In genomic region chr2:111119004-111119846, GRCh38 we compare ENCODE assay signal across 8 cellular contexts. TPM values are rescaled to one million over a fixed set of nuclear protein-coding genes. Genes with fewer than 3 reads are reported as not detected.
DNase-seq lines count a peak whose midpoint lies in the region; ATAC-seq, FAIRE-seq and TF ChIP-seq lines count a peak whose summit lies in the region.

No MANE protein-coding gene starts in this region.

- peak overlapping the region; percentile 95 for H3K4me3 Mint-ChIP-seq in activated CD8-positive, alpha-beta T cell treated with anti-CD3 and anti-CD28 coated beads for 36 hours

- H3K4me1 ChIP-seq in esophagus squamous epithelium (peaks cover 39 to 64% (median 43%) of the 10 kb centered on the region in 3 donors), prostate gland (replicated peaks) (peaks cover 3% of the 10 kb centered on the region)

- H3K27me3 ChIP-seq in GM06990 (replicated peaks; ENCODE audit: control insufficient read depth, insufficient read depth, low read length) (peaks cover 3% of the 10 kb centered on the region), esophagus squamous epithelium (peaks cover 0 to 64% (median 0%) of the 10 kb centered on the region in 4 donors), prostate gland (replicated peaks; ENCODE audit: insufficient read depth) (no peaks in the 10 kb centered on the region)

- WGBS in esophagus squamous epithelium, 2 donors = 22 to 77% methylated on average over 15 to 16 of the region's 75 CpGs
- 20% methylated on average over 75 of the region's 75 CpGs for WGBS in prostate gland

- H3K9me3 ChIP-seq in esophagus squamous epithelium = no peaks in the 10 kb centered on the region
- H3K9me3 ChIP-seq in prostate gland = no peaks in the 10 kb centered on the region

- TF ChIP-seq CTCF in GM06990 (IDR thresholded peaks at IDR 0.05; ENCODE audit: insufficient read depth, low read length, poor library complexity, severe bottlenecking) (no peak), esophagus squamous epithelium (IDR thresholded peaks at IDR 0.05) (no peak), prostate gland (IDR thresholded peaks at IDR 0.05) (no peak)
- no peak for TF ChIP-seq CTCF in activated CD8-positive, alpha-beta T cell treated with anti-CD3 and anti-CD28 coated beads for 36 hours (IDR thresholded peaks at IDR 0.05)

- no peak for ATAC-seq in activated CD8-positive, alpha-beta T cell treated with anti-CD3 and anti-CD28 coated beads for 36 hours
- no peak for ATAC-seq in HG03108 (IDR thresholded peaks at IDR 0.05; ENCODE audit: unreplicated experiment)

- peaks cover 49% of the 10 kb centered on the region for H3K4me1 Mint-ChIP-seq in activated CD8-positive, alpha-beta T cell treated with anti-CD3 and anti-CD28 coated beads for 36 hours (ENCODE audit: low read depth)

- H3K27ac ChIP-seq in esophagus squamous epithelium (peak overlapping the region in 3 of 4 donors; percentile 54 to 81 (median 81)), prostate gland (no peak overlapping the region), caudate nucleus (ENCODE audit: low read depth, low read length) (no peak overlapping the region)

- POLR2A ChIA-PET in activated CD8-positive, alpha-beta T cell treated with anti-CD3 and anti-CD28 coated beads for 36 hours (lab: Charles Lee) = interaction anchor here (0.8 to 1.4 kb wide), 3 partner anchors 48 to 267 kb away, joined by 3 to 5 read pairs (median 4); no protein-coding TSS in a partner anchor

- FAIRE-seq in RCC 7860 (lab: Jason Lieb, UNC) = no peak

- H3K4me3 ChIP-seq in GM06990 (replicated peaks; ENCODE audit: low read depth, low read length) (no peak overlapping the region), esophagus squamous epithelium (peak overlapping the region; percentile 3 to 93 (median 84)), prostate gland (peak overlapping the region; percentile 6 to 93)

- peaks cover 10% of the 10 kb centered on the region for H3K36me3 Mint-ChIP-seq in activated CD8-positive, alpha-beta T cell treated with anti-CD3 and anti-CD28 coated beads for 36 hours (ENCODE audit: low read depth)

- H3K36me3 ChIP-seq in GM06990 (ENCODE audit: control insufficient read depth, insufficient read depth, low read length) = 0 out of 2 replicates have a peak, but pooled peaks cover 1% of the 10 kb centered on the region
- peaks cover 0 to 6% (median under 1%) of the 10 kb centered on the region in 3 donors for H3K36me3 ChIP-seq in esophagus squamous epithelium
- no peaks in the 10 kb centered on the region for H3K36me3 ChIP-seq in prostate gland

- TF ChIP-seq POLR2A in esophagus squamous epithelium (IDR thresholded peaks at IDR 0.05) (no peak), prostate gland (IDR thresholded peaks at IDR 0.05) (no peak)

- H3K9me3 Mint-ChIP-seq in activated CD8-positive, alpha-beta T cell treated with anti-CD3 and anti-CD28 coated beads for 36 hours = no peaks in the 10 kb centered on the region

- H3K27me3 Mint-ChIP-seq in activated CD8-positive, alpha-beta T cell treated with anti-CD3 and anti-CD28 coated beads for 36 hours = peaks cover 24% of the 10 kb centered on the region

- CTCF ChIA-PET in activated CD8-positive, alpha-beta T cell treated with anti-CD3 and anti-CD28 coated beads for 36 hours (lab: Charles Lee) = no interaction called here

- DNase-seq in GM06990 (ENCODE audit: extremely low read depth, insufficient read length) = peak; percentile 40
- peak; percentile 70 for DNase-seq in activated CD8-positive, alpha-beta T cell treated with anti-CD3 and anti-CD28 coated beads for 36 hours
- no peak for DNase-seq in esophagus squamous epithelium (lab: John Stamatoyannopoulos, UW)
- DNase-seq in prostate gland (ENCODE audit: low spot score) = no peak
- DNase-seq in caudate nucleus (lab: John Stamatoyannopoulos, UW) = no peak
- DNase-seq in globus pallidus (ENCODE audit: low spot score) = no peak
- DNase-seq in RCC 7860 (ENCODE audit: low spot score) = no peak

- intact Hi-C loops in activated CD8-positive, alpha-beta T cell treated with anti-CD3 and anti-CD28 coated beads for 36 hours (cut with micrococcal nuclease) = loop anchor here (5.0 to 10.0 kb wide), 4 partner anchors 72 to 586 kb away; no protein-coding TSS in a partner anchor
- intact Hi-C loops in esophagus squamous epithelium (cut with DNase I) (loop anchor here (10.0 kb wide), 2 partner anchors 304 to 586 kb away; no protein-coding TSS in a partner anchor), prostate gland (cut with DNase I) (loop anchor here (5.0 to 10.0 kb wide), 2 partner anchors 336 to 578 kb away; no protein-coding TSS in a partner anchor)

- peak overlapping the region; percentile 69 for H3K27ac Mint-ChIP-seq in activated CD8-positive, alpha-beta T cell treated with anti-CD3 and anti-CD28 coated beads for 36 hours

RNA-seq across cellular contexts. Expression of gene BCL2L11, which starts 1.5 kb away (rescaled TPM):
- total RNA-seq in activated CD8-positive, alpha-beta T cell treated with anti-CD3 and anti-CD28 coated beads for 36 hours = 10 to 100 TPM; 19.8 to 22.6 TPM
- 10 to 100 TPM in 2 of 4 donors, 1 to 10 TPM in 2; 7.8 to 28.2 (median 9.9) TPM for total RNA-seq in esophagus squamous epithelium
- total RNA-seq in prostate gland = 10 to 100 TPM; 28.3 to 55.3 TPM

Comparison
In these comparisons a context has a peak if more than half of its experiments do, and no peak if none do; other contexts are left out.
1. DNase-seq: peak in GM06990 (single experiment) and activated CD8-positive, alpha-beta T cell treated with anti-CD3 and anti-CD28 coated beads for 36 hours (single experiment); none in esophagus squamous epithelium (single experiment), prostate gland (single experiment), caudate nucleus (0 of 61), globus pallidus (single experiment) and RCC 7860 (single experiment).
2. H3K27ac ChIP-seq: peak in esophagus squamous epithelium (3 of 4); none in prostate gland (0 of 2) and caudate nucleus (single experiment).